ENCODE assay signal across 12 cellular contexts in the genomic region with DNA sequence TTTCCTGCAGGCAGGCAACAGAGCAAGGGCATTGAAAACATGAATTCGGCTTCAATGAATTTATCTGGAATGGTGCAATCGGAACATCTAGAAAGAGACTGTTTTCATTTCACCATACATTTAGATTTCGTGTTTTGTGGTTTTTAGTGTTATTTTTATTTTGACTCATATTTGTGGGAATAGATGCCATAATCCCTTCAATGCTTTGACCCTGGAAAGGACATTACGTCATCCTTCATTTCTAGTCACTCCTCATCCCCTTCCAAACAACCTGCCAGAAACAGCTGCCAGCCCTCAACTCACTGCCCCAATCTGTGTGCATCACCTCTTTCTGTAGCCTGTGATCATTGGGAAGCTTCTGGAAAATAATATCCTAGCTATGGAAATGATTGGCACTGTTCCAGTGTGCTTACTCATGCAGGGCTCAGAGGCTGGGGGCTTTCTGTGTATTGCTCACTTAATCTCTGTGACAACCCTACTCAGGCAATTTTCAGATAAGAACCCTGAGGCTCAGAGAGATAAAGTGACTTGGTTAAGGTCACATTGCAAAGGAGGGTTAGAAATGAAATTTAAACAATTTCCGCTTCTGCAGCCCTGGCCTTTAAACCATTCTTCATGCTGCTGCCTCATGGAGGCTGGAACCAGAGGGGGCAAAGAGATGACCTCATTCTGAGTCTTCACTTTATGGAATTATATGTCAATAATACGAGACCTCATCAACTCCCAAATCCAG. TPM values are rescaled to one million over a fixed set of nuclear protein-coding genes. Genes with fewer than 3 reads are reported as not detected.
DNase-seq lines count a peak whose midpoint lies in the region; ATAC-seq and TF ChIP-seq lines count a peak whose summit lies in the region.
"Had no signal": no experiment of that assay in that cellular context is flagged by ENCODE, and none has a peak within 500 bp of the region (broad histone marks: within the 10 kb centered on the region; RNA-seq: fewer than 3 reads in every experiment).

No MANE protein-coding gene starts in this region.

- peak overlapping the region; percentile 92 for H3K27ac Mint-ChIP-seq in chondrocyte (ENCODE audit: unreplicated experiment)

- H3K27me3 Mint-ChIP-seq in chondrocyte (ENCODE audit: low read depth): no peaks in the 10 kb centered on the region

- no peak overlapping the region for H3K4me3 ChIP-seq in PC-3 (ENCODE audit: low read length)
- H3K4me3 ChIP-seq: cardiac muscle cell had no signal

- DNase-seq in HCEC 1CT (peak; percentile 95), PC-3 (peak; percentile 84), chondrocyte (ENCODE audit: low spot score) (no peak), non-pigmented ciliary epithelial cell (ENCODE audit: low read depth) (peak; percentile 98), hypothalamus (lab: John Stamatoyannopoulos, UW) (no peak), DMS53 (lab: John Stamatoyannopoulos, UW) (no peak)
- no peak for DNase-seq in activated effector memory CD4-positive, alpha-beta T cell treated with anti-CD3 and anti-CD28 coated beads, Interleukin-2, amount 50 U/mL, for 16 hours
- DNase-seq: NCI-H2029 treated with DMSO at 0.1 percent for 48 hours; stimulated activated CD4-positive, alpha-beta T cell treated with anti-CD3 and anti-CD28 coated beads, Interleukin-1b, Interleukin-23, amount 100 ng/mL, for 48 hours had no signal

- POLR2A ChIA-PET in PC-3 (lab: Charles Lee; ENCODE audit: unreplicated experiment): no interaction called here

- no peaks in the 10 kb centered on the region for H3K9me3 Mint-ChIP-seq in chondrocyte (ENCODE audit: low read depth)
- H3K9me3 Mint-ChIP-seq: nephron had no signal

- H3K4me3 Mint-ChIP-seq in chondrocyte (ENCODE audit: unreplicated experiment): no peak overlapping the region
- H3K4me3 Mint-ChIP-seq: nephron had no signal

- H3K9me2 ChIP-seq in PC-3 (replicated peaks; ENCODE audit: low read length): no peaks in the 10 kb centered on the region

- H3F3A ChIP-seq in PC-3 (ENCODE audit: low read length, unreplicated experiment): no peaks in the 10 kb centered on the region

- BruUV-seq in PC-3 (replicated peaks; lab: Mats Ljungman, UMichigan): no TSS peak

- H3K27ac ChIP-seq in PC-3 (ENCODE audit: low read length): peak overlapping the region; percentile 95
- H3K27ac ChIP-seq: cardiac muscle cell had no signal

- peaks cover 42% of the 10 kb centered on the region for H3K4me1 Mint-ChIP-seq in chondrocyte (ENCODE audit: low read depth)

- H3K9me3 ChIP-seq in PC-3 (ENCODE audit: low read length): no peaks in the 10 kb centered on the region

- CTCF ChIA-PET in PC-3 (lab: Charles Lee): no interaction called here

- H2AFZ ChIP-seq in PC-3 (ENCODE audit: low read length): no peak overlapping the region

- TF ChIP-seq CTCF in PC-3 (conservative IDR thresholded peaks at IDR 0.05; ENCODE audit: low read depth, low read length): no peak
- no peak for TF ChIP-seq CTCF in chondrocyte (IDR thresholded peaks at IDR 0.05)

- no peaks in the 10 kb centered on the region for H4K20me1 ChIP-seq in PC-3 (ENCODE audit: low read length)

- no peaks in the 10 kb centered on the region for H3K79me2 ChIP-seq in PC-3 (ENCODE audit: low read length)

- H3K4me2 ChIP-seq in PC-3 (ENCODE audit: low read length): peak overlapping the region; percentile 21

- H3K4me1 ChIP-seq in PC-3 (ENCODE audit: insufficient read depth, low read length): peaks cover 24% of the 10 kb centered on the region

- H3K36me3 ChIP-seq in PC-3 (ENCODE audit: low read depth, low read length): no peaks in the 10 kb centered on the region
- H3K36me3 ChIP-seq: cardiac muscle cell had no signal

- no peaks in the 10 kb centered on the region for H3K27me3 ChIP-seq in PC-3 (ENCODE audit: low read length)
- H3K27me3 ChIP-seq: cardiac muscle cell had no signal

- ATAC-seq in PC-3 (peak; percentile 84), GM19452 (IDR thresholded peaks at IDR 0.05; ENCODE audit: unreplicated experiment) (no peak)

- intact Hi-C loops in PC-3 (cut with micrococcal nuclease): no loop called here

- peak overlapping the region; percentile 49; the same call in 1 of the 2 replicates for H3K9ac ChIP-seq in PC-3 (ENCODE audit: low read length)

- H3K36me3 Mint-ChIP-seq in chondrocyte (ENCODE audit: low read depth): no peaks in the 10 kb centered on the region

RNA-seq across cellular contexts. Expression of gene KSR1, which starts 9.5 kb away (rescaled TPM):
- 1.0 and 5.8 TPM in 2 replicates for total RNA-seq in PC-3 (2014; rRNA removed)
- 52.9 to 60.6 TPM (median 59.3 TPM) in 3 replicates for total RNA-seq in chondrocyte

Comparison
In these comparisons a context has a peak if more than half of its experiments do, and no peak if none do; other contexts are left out.
1. DNase-seq: peak in HCEC 1CT (single experiment), PC-3 (single experiment) and non-pigmented ciliary epithelial cell (single experiment); none in chondrocyte (single experiment), activated effector memory CD4-positive, alpha-beta T cell treated with anti-CD3 and anti-CD28 coated beads, Interleukin-2, amount 50 U/mL, for 16 hours (single experiment), hypothalamus (0 of 51) and DMS53 (single experiment).